9 cellular contexts compared by ENCODE assay signal in genomic region chr3:23809840-23810341, GRCh38. TPM values are rescaled to one million over a fixed set of nuclear protein-coding genes. Genes with fewer than 3 reads are reported as not detected.
DNase-seq lines count a peak whose midpoint lies in the region; ATAC-seq, FAIRE-seq and TF ChIP-seq lines count a peak whose summit lies in the region.
"Had no signal": no experiment of that assay in that cellular context is flagged by ENCODE, and none has a peak within 500 bp of the region (broad histone marks: within the 10 kb centered on the region; RNA-seq: fewer than 3 reads in every experiment).

No MANE protein-coding gene starts in this region.

- peak overlapping the region; percentile 100 for H3K4me2 ChIP-seq in keratinocyte (ENCODE audit: control insufficient read depth, extremely low read depth, insufficient read depth, low read depth, low read length)

- peak; percentile 48 for FAIRE-seq in keratinocyte (lab: Jason Lieb, UNC)

- no peak overlapping the region for H3K27ac ChIP-seq in AG04450 (ENCODE audit: low read depth, low read length)
- peak overlapping the region; percentile 87 for H3K27ac ChIP-seq in keratinocyte (ENCODE audit: control insufficient read depth, insufficient read depth, low read length)
- peak overlapping the region; percentile 69 for H3K27ac ChIP-seq in temporal lobe (ENCODE audit: low read depth, low read length)

- TF ChIP-seq CTCF in AG04450 (IDR thresholded peaks at IDR 0.05; ENCODE audit: low read depth, low read length) (no peak), keratinocyte (optimal IDR thresholded peaks at IDR 0.05 in 1 of 3, IDR thresholded peaks at IDR 0.05 in 1 of 3, conservative IDR thresholded peaks at IDR 0.05 in 1 of 3; ENCODE audit: extremely low read depth in 1 of 3, insufficient read depth in 2 of 3, low read length in 3 of 3) (no peak)

- H3K9me3 ChIP-seq in AG04450 (ENCODE audit: control insufficient read depth, insufficient read depth, low read length) (no peaks in the 10 kb centered on the region), HAP-1 (no peaks in the 10 kb centered on the region), keratinocyte (ENCODE audit: control insufficient read depth, low read depth, low read length) (no peaks in the 10 kb centered on the region)

- H3K4me1 ChIP-seq in HAP-1: peaks cover 45% of the 10 kb centered on the region
- H3K4me1 ChIP-seq in keratinocyte (ENCODE audit: control insufficient read depth, extremely low read depth, insufficient read depth, low read length): peaks cover 43% of the 10 kb centered on the region

- peak overlapping the region; percentile 73 for H2AFZ ChIP-seq in keratinocyte (ENCODE audit: control insufficient read depth, low read length)

- H3K27ac Mint-ChIP-seq in activated naive CD4-positive, alpha-beta T cell treated with anti-CD3 and anti-CD28 coated beads, Interleukin-2, amount 50 U/mL, for 72 hours: peak overlapping the region; percentile 90 to 99

- H3K4me3 ChIP-seq in AG04450 (ENCODE audit: low read depth, low read length) (peak overlapping the region; percentile 64), HAP-1 (peak overlapping the region; percentile 43), keratinocyte (ENCODE audit: control insufficient read depth in 2 of 3, extremely low read depth in 1 of 3, insufficient read depth in 2 of 3, low read depth in 1 of 3, low read length in 3 of 3) (peak overlapping the region; percentile 50 to 87 (median 76))

- H3K27me3 ChIP-seq in AG04450 (ENCODE audit: control insufficient read depth, insufficient read depth, low read length) (no peaks in the 10 kb centered on the region), HAP-1 (ENCODE audit: low read depth) (no peaks in the 10 kb centered on the region), keratinocyte (ENCODE audit: control insufficient read depth, extremely low read depth, insufficient read depth, low read length) (no peaks in the 10 kb centered on the region)

- H3K36me3 ChIP-seq in HAP-1 (replicated peaks): peaks cover 17% of the 10 kb centered on the region
- H3K36me3 ChIP-seq in keratinocyte (ENCODE audit: control insufficient read depth in 2 of 2, extremely low read depth in 1 of 2, insufficient read depth in 2 of 2, low read length in 2 of 2): peaks cover 0 to 3% of the 10 kb centered on the region in 2 experiments

- POLR2A ChIA-PET in AG04450 (lab: Yijun Ruan, JAX): interaction anchor here (1.6 kb wide), 1 partner anchor 107 kb away, joined by 5 read pairs; the partner anchor contains the start of genes NKIRAS1 and RPL15

- CTCF ChIA-PET in AG04450 (lab: Charles Lee): no interaction called here

- ATAC-seq in activated naive CD4-positive, alpha-beta T cell treated with anti-CD3 and anti-CD28 coated beads, Interleukin-2, amount 50 U/mL, for 72 hours: peak in 1 of 2 donors; percentile 13
- no peak for ATAC-seq in HG03457 (IDR thresholded peaks at IDR 0.05; ENCODE audit: unreplicated experiment)
- no peak for ATAC-seq in GM21360 (IDR thresholded peaks at IDR 0.05; ENCODE audit: unreplicated experiment)
- ATAC-seq: HCT116 had no signal

- no peaks in the 10 kb centered on the region for H3K9me1 ChIP-seq in keratinocyte (ENCODE audit: control insufficient read depth, extremely low read depth, insufficient read depth, low read length)

- in situ Hi-C loops in HAP-1 (cut with MboI; ENCODE audit: low sequenced_read_pairs): no loop called here

- DNase-seq in AG04450 (ENCODE audit: low read depth, low spot score) (no peak), HAP-1 (ENCODE audit: low spot score in 2 of 2) (peak; percentile 30 to 60), keratinocyte (ENCODE audit: low read depth, low spot score) (no peak), NCI-H1436 treated with DMSO at 0.1 percent for 48 hours (lab: John Stamatoyannopoulos, UW) (no peak)
- no peak for DNase-seq in activated naive CD4-positive, alpha-beta T cell treated with anti-CD3 and anti-CD28 coated beads, Interleukin-2, amount 50 U/mL, for 72 hours (ENCODE audit: low spot score in 2 of 2)

- H3K36me3 Mint-ChIP-seq in activated naive CD4-positive, alpha-beta T cell treated with anti-CD3 and anti-CD28 coated beads, Interleukin-2, amount 50 U/mL, for 72 hours: peaks cover 24 to 40% of the 10 kb centered on the region in 2 donors

- H4K20me1 ChIP-seq in keratinocyte (ENCODE audit: control insufficient read depth, extremely low read depth, insufficient read depth, low read length): no peaks in the 10 kb centered on the region

- dilution Hi-C loops in keratinocyte (cut with MboI; ENCODE audit: extremely low pct_ligation_motif_present, low sequenced_read_pairs): no loop called here

- peak overlapping the region; percentile 87 for H3K9ac ChIP-seq in keratinocyte (ENCODE audit: control insufficient read depth, extremely low read depth, insufficient read depth, low read length)

- no peaks in the 10 kb centered on the region for H3K9me3 Mint-ChIP-seq in activated naive CD4-positive, alpha-beta T cell treated with anti-CD3 and anti-CD28 coated beads, Interleukin-2, amount 50 U/mL, for 72 hours

- peaks cover 60% of the 10 kb centered on the region for H3K79me2 ChIP-seq in keratinocyte (ENCODE audit: control insufficient read depth, insufficient read depth, low read length)

RNA-seq across cellular contexts. Expression of gene UBE2E1, which starts 4.1 kb away (rescaled TPM):
- 107 and 134 TPM in 2 replicates for polyA plus RNA-seq in AG04450 (2011; rRNA removed)
- 49.0 and 51.8 TPM in 2 replicates for polyA minus RNA-seq in AG04450 (2011; rRNA and poly(A)+ RNA removed)
- total RNA-seq in activated naive CD4-positive, alpha-beta T cell treated with anti-CD3 and anti-CD28 coated beads, Interleukin-2, amount 50 U/mL, for 72 hours: 10 to 100 TPM; 29.6 to 82.2 TPM
- polyA plus RNA-seq in keratinocyte: 87.7 to 205 TPM (median 150 TPM) in 3 replicates
- polyA plus RNA-seq in keratinocyte (2011; ENCODE audit: low read depth): 20.5 TPM
- 102 and 226 TPM in 2 replicates for polyA plus RNA-seq in keratinocyte (2011; cell fraction: cytosol; rRNA removed)
- polyA plus RNA-seq in keratinocyte (2011; cell fraction: nucleus; rRNA removed): 95.5 and 114 TPM in 2 replicates
- 92.3 and 105 TPM in 2 replicates for polyA plus RNA-seq in keratinocyte (2012; ENCODE audit: low replicate concordance)
- polyA minus RNA-seq in keratinocyte: 23.1 to 52.2 TPM (median 50.2 TPM) in 3 replicates
- 54.5 TPM for polyA minus RNA-seq in keratinocyte (2011; cell fraction: cytosol; rRNA and poly(A)+ RNA removed)
- 25.0 and 54.0 TPM in 2 replicates for polyA minus RNA-seq in keratinocyte (2011; cell fraction: nucleus; rRNA and poly(A)+ RNA removed)
- 89.5 TPM for total RNA-seq in temporal lobe

Comparison
In these comparisons a context has a peak if more than half of its experiments do, and no peak if none do; other contexts are left out.
1. DNase-seq: peak in HAP-1 (2 of 2); none in AG04450 (single experiment), activated naive CD4-positive, alpha-beta T cell treated with anti-CD3 and anti-CD28 coated beads, Interleukin-2, amount 50 U/mL, for 72 hours (0 of 2), keratinocyte (single experiment) and NCI-H1436 treated with DMSO at 0.1 percent for 48 hours (single experiment).
2. Peak in every context shown above with its lines, with median percentiles within 50 percentile points of each other: H3K4me3 ChIP-seq.